8 cellular contexts compared by ENCODE assay signal in the genomic region with DNA sequence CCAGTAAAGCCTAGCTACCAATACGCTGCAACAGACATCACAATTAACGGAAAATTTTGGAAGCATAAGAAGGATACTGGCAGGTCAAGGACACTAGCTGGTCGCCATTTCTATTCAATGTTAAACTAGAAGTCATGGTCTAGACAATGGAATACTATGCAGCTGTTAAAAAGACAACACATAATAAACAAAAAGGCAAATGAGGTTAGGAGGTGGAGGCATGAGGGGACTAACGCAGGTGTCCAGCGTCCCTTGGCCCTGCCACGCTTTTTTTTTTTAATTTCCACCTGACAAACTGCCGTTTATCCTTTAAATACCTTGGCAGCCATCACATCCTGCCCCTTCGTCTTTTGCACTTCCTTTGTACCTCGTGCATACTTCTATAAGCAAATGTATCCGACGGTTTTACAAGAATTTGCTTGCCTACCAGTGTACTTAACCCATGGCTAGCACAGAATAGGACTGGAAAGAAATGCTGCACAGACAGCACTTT. TPM values are rescaled to one million over a fixed set of nuclear protein-coding genes. Genes with fewer than 3 reads are reported as not detected.
DNase-seq lines count a peak whose midpoint lies in the region; ATAC-seq lines count a peak whose summit lies in the region.

No MANE protein-coding gene starts in this region.

- no peaks in the 10 kb centered on the region for H3K9me3 ChIP-seq in iPS-18c (ENCODE audit: control insufficient read depth, insufficient read depth, low read length)

- H3K4me3 ChIP-seq in iPS-18c (ENCODE audit: insufficient read depth, low read depth, low read length): peak overlapping the region; percentile 75

- peak; percentile 82 for DNase-seq in NCI-H510A treated with DMSO at 0.1 percent for 48 hours (lab: John Stamatoyannopoulos, UW)
- no peak for DNase-seq in NCI-H510A (lab: John Stamatoyannopoulos, UW)
- DNase-seq in activated T-helper 2 cell treated with anti-CD3 and anti-CD28 coated beads, Interferon-gamma antibody, Interleukin-2, Interleukin-4, amounts not matched to agents 10 μg/mL and 5 μg/mL and 100 μg/mL, durations not matched to agents 14 hours and 24 hours and 36 hours (ENCODE audit: low spot score): no peak
- no peak for DNase-seq in stimulated activated naive CD8-positive, alpha-beta T cell treated with anti-CD3 and anti-CD28 coated beads, Interleukin-15, amount 100 ng/mL, for 72 hours
- DNase-seq in left colon: no peak
- no peak for DNase-seq in HUDEP-2 (lab: John Stamatoyannopoulos, UW; ENCODE audit: unreplicated experiment in 76 of 76)
- DNase-seq in islet precursor cell: no peak

- intact Hi-C loops in activated T-helper 2 cell treated with anti-CD3 and anti-CD28 coated beads, Interferon-gamma antibody, Interleukin-2, Interleukin-4, amounts not matched to agents 10 μg/mL and 5 μg/mL and 100 μg/mL, durations not matched to agents 14 hours and 24 hours and 36 hours (cut with micrococcal nuclease): no loop called here
- intact Hi-C loops in left colon (cut with DNase I, micrococcal nuclease): no loop called here

- H3K4me3 Mint-ChIP-seq in activated T-helper 2 cell treated with anti-CD3 and anti-CD28 coated beads, Interferon-gamma antibody, Interleukin-2, Interleukin-4, amounts not matched to agents 10 μg/mL and 5 μg/mL and 100 μg/mL, durations not matched to agents 14 hours and 24 hours and 36 hours (ENCODE audit: low read depth): peak overlapping the region; percentile 84
- peak overlapping the region; percentile 87 to 95 for H3K4me3 Mint-ChIP-seq in stimulated activated naive CD8-positive, alpha-beta T cell treated with anti-CD3 and anti-CD28 coated beads, Interleukin-15, amount 100 ng/mL, for 72 hours

- H3K4me1 Mint-ChIP-seq in activated T-helper 2 cell treated with anti-CD3 and anti-CD28 coated beads, Interferon-gamma antibody, Interleukin-2, Interleukin-4, amounts not matched to agents 10 μg/mL and 5 μg/mL and 100 μg/mL, durations not matched to agents 14 hours and 24 hours and 36 hours (ENCODE audit: low read depth): peaks cover 10% of the 10 kb centered on the region
- peaks cover 6% of the 10 kb centered on the region for H3K4me1 Mint-ChIP-seq in stimulated activated naive CD8-positive, alpha-beta T cell treated with anti-CD3 and anti-CD28 coated beads, Interleukin-15, amount 100 ng/mL, for 72 hours

- no peak overlapping the region for H3K27ac Mint-ChIP-seq in activated T-helper 2 cell treated with anti-CD3 and anti-CD28 coated beads, Interferon-gamma antibody, Interleukin-2, Interleukin-4, amounts not matched to agents 10 μg/mL and 5 μg/mL and 100 μg/mL, durations not matched to agents 14 hours and 24 hours and 36 hours
- H3K27ac Mint-ChIP-seq in stimulated activated naive CD8-positive, alpha-beta T cell treated with anti-CD3 and anti-CD28 coated beads, Interleukin-15, amount 100 ng/mL, for 72 hours: peak overlapping the region in 1 of 2 donors; percentile 96

- no peaks in the 10 kb centered on the region for H3K9me3 Mint-ChIP-seq in activated T-helper 2 cell treated with anti-CD3 and anti-CD28 coated beads, Interferon-gamma antibody, Interleukin-2, Interleukin-4, amounts not matched to agents 10 μg/mL and 5 μg/mL and 100 μg/mL, durations not matched to agents 14 hours and 24 hours and 36 hours
- H3K9me3 Mint-ChIP-seq in stimulated activated naive CD8-positive, alpha-beta T cell treated with anti-CD3 and anti-CD28 coated beads, Interleukin-15, amount 100 ng/mL, for 72 hours: no peaks in the 10 kb centered on the region

- peaks cover 51% of the 10 kb centered on the region for H3K27me3 Mint-ChIP-seq in activated T-helper 2 cell treated with anti-CD3 and anti-CD28 coated beads, Interferon-gamma antibody, Interleukin-2, Interleukin-4, amounts not matched to agents 10 μg/mL and 5 μg/mL and 100 μg/mL, durations not matched to agents 14 hours and 24 hours and 36 hours (ENCODE audit: low read depth)
- peaks cover 50% of the 10 kb centered on the region for H3K27me3 Mint-ChIP-seq in stimulated activated naive CD8-positive, alpha-beta T cell treated with anti-CD3 and anti-CD28 coated beads, Interleukin-15, amount 100 ng/mL, for 72 hours

- ATAC-seq in stimulated activated naive CD8-positive, alpha-beta T cell treated with anti-CD3 and anti-CD28 coated beads, Interleukin-15, amount 100 ng/mL, for 72 hours: no peak
- ATAC-seq in left colon: no peak

- H3K36me3 Mint-ChIP-seq in activated T-helper 2 cell treated with anti-CD3 and anti-CD28 coated beads, Interferon-gamma antibody, Interleukin-2, Interleukin-4, amounts not matched to agents 10 μg/mL and 5 μg/mL and 100 μg/mL, durations not matched to agents 14 hours and 24 hours and 36 hours (ENCODE audit: low read depth): no peaks in the 10 kb centered on the region

RNA-seq across cellular contexts. Expression of gene SLC22A15, which starts 0.7 kb away (rescaled TPM):
- total RNA-seq in activated T-helper 2 cell treated with anti-CD3 and anti-CD28 coated beads, Interferon-gamma antibody, Interleukin-2, Interleukin-4, amounts not matched to agents 10 μg/mL and 5 μg/mL and 100 μg/mL, durations not matched to agents 14 hours and 24 hours and 36 hours: 0.18 and 0.52 TPM in 2 replicates
- total RNA-seq in left colon: 1 to 10 TPM; 1.9 to 4.8 TPM
